33 cellular contexts compared by ENCODE assay signal in genomic region chr2:150866431-150866830, GRCh38.
DNase-seq lines count a peak whose midpoint lies in the region; ATAC-seq, FAIRE-seq and TF ChIP-seq lines count a peak whose summit lies in the region.
"Had no signal": no experiment of that assay in that cellular context is flagged by ENCODE, and none has a peak within 500 bp of the region (broad histone marks: within the 10 kb centered on the region; RNA-seq: fewer than 3 reads in every experiment).

No MANE protein-coding gene starts in this region.

- H3K9me3 ChIP-seq in astrocyte (ENCODE audit: insufficient read depth, low read depth, low read length) (no peaks in the 10 kb centered on the region), prostate gland (no peaks in the 10 kb centered on the region), BE2C (no peaks in the 10 kb centered on the region)
- H3K9me3 ChIP-seq: HAP-1, left lung had no signal

- H3K4me1 ChIP-seq in astrocyte (ENCODE audit: insufficient read depth, low read length) (no peaks in the 10 kb centered on the region), prostate gland (replicated peaks) (no peaks in the 10 kb centered on the region), BE2C (no peaks in the 10 kb centered on the region)
- H3K4me1 ChIP-seq: heart right ventricle, left lung had no signal

- no peak overlapping the region for H3K9ac ChIP-seq in astrocyte (ENCODE audit: low read length)

- no peak for FAIRE-seq in astrocyte (lab: Jason Lieb, UNC)
- FAIRE-seq: colon, GM12892 had no signal

- H4K20me1 ChIP-seq in astrocyte (ENCODE audit: insufficient read depth, low read length), result no peaks in the 10 kb centered on the region

- H3K79me2 ChIP-seq in astrocyte (ENCODE audit: insufficient read depth, low read length), result no peaks in the 10 kb centered on the region

- intact Hi-C loops in prostate gland (cut with DNase I), result no loop called here

- no peak for TF ChIP-seq POLR2A in prostate gland (IDR thresholded peaks at IDR 0.05)

- no peak for TF ChIP-seq CTCF in HFFc6 (IDR thresholded peaks at IDR 0.05)
- no peak for TF ChIP-seq CTCF in astrocyte (IDR thresholded peaks at IDR 0.05; ENCODE audit: insufficient read depth, low read depth, low read length)
- TF ChIP-seq CTCF in prostate gland (IDR thresholded peaks at IDR 0.05), result no peak
- TF ChIP-seq CTCF in BE2C (IDR thresholded peaks at IDR 0.05; ENCODE audit: low read depth, low read length), result no peak

- H3K36me3 ChIP-seq in astrocyte (ENCODE audit: insufficient read depth, low read length) (no peaks in the 10 kb centered on the region), prostate gland (no peaks in the 10 kb centered on the region), BE2C (no peaks in the 10 kb centered on the region)
- H3K36me3 ChIP-seq: HAP-1, heart right ventricle, left lung had no signal

- H3K27me3 ChIP-seq in astrocyte (ENCODE audit: insufficient read depth, low read length) (no peaks in the 10 kb centered on the region), prostate gland (replicated peaks; ENCODE audit: insufficient read depth) (no peaks in the 10 kb centered on the region), BE2C (no peaks in the 10 kb centered on the region)
- H3K27me3 ChIP-seq: heart right ventricle, left lung had no signal

- ATAC-seq in GM19397 (IDR thresholded peaks at IDR 0.05; ENCODE audit: unreplicated experiment), result no peak
- ATAC-seq: activated CD8-positive, alpha-beta T cell treated with anti-CD3 and anti-CD28 coated beads, Interleukin-2, amount 10 ng/mL, durations not matched to agents 7 days and 5 days; activated naive CD8-positive, alpha-beta T cell treated with anti-CD3 and anti-CD28 coated beads, Interleukin-2, amount 50 U/mL, for 24 hours; esophagus mucosa; heart right ventricle; left lung; natural killer cell; Panc1; stimulated activated effector memory CD8-positive, alpha-beta T cell treated with anti-CD3 and anti-CD28 coated beads, Interleukin-12 subunit alpha, Interleukin-12 subunit beta, amount 100 ng/mL, for 72 hours had no signal

- DNase-seq in AG08395 (ENCODE audit: low spot score) (peak; percentile 12), HFFc6 (peak; percentile 19), astrocyte (ENCODE audit: low read depth) (peak; percentile 51), fibroblast of the conjunctiva (ENCODE audit: low read depth) (peak; percentile 41), prostate gland (ENCODE audit: low spot score) (no peak), BE2C (no peak)
- DNase-seq in stimulated activated CD4-positive, alpha-beta T cell treated with anti-CD3 and anti-CD28 coated beads, Interleukin-4, amount 100 ng/mL, for 1 hour, result no peak
- DNase-seq: activated CD4-positive, alpha-beta T cell treated with anti-CD3 and anti-CD28 coated beads for 1 hour; activated CD8-positive, alpha-beta T cell treated with anti-CD3 and anti-CD28 coated beads, Interleukin-2, amount 10 ng/mL, durations not matched to agents 7 days and 5 days; activated effector memory CD4-positive, alpha-beta T cell treated with anti-CD3 and anti-CD28 coated beads, Interleukin-2, amount 50 U/mL, for 16 hours; activated naive CD8-positive, alpha-beta T cell treated with anti-CD3 and anti-CD28 coated beads, Interleukin-2, amount 50 U/mL, for 24 hours; activated T-cell treated with anti-CD3 and anti-CD28 coated beads for 4 hours; COR-L47; DND-41; effector memory CD4-positive, alpha-beta T cell; heart right ventricle; left lung; MM.1S; natural killer cell; NCI-H1417 treated with DMSO at 0.1 percent for 48 hours; NCI-H510A; retina; stimulated activated CD4-positive, alpha-beta T cell treated with anti-CD3 and anti-CD28 coated beads, Interleukin-2, amount 100 ng/mL, for 24 hours had no signal

- H3K4me2 ChIP-seq in astrocyte (ENCODE audit: low read length), result no peak overlapping the region
- H3K4me2 ChIP-seq: smooth muscle cell had no signal

- H3K27me3 Mint-ChIP-seq in HFFc6 (ENCODE audit: insufficient read depth) (peaks cover 2% of the 10 kb centered on the region; the same call in 1 of the 2 replicates), astrocyte (ENCODE audit: low read depth, unreplicated experiment) (no peaks in the 10 kb centered on the region)
- H3K27me3 Mint-ChIP-seq: activated naive CD8-positive, alpha-beta T cell treated with anti-CD3 and anti-CD28 coated beads, Interleukin-2, amount 50 U/mL, for 24 hours; brain had no signal

- H3K36me3 Mint-ChIP-seq in HFFc6 (ENCODE audit: low read depth) (0 out of 2 replicates have a peak, but pooled peaks cover 7% of the 10 kb centered on the region), astrocyte (ENCODE audit: low read depth, unreplicated experiment) (no peaks in the 10 kb centered on the region)
- H3K36me3 Mint-ChIP-seq: natural killer cell; stimulated activated effector memory CD8-positive, alpha-beta T cell treated with anti-CD3 and anti-CD28 coated beads, Interleukin-12 subunit alpha, Interleukin-12 subunit beta, amount 100 ng/mL, for 72 hours had no signal

- H3K9me3 Mint-ChIP-seq in HFFc6 (no peaks in the 10 kb centered on the region), astrocyte (ENCODE audit: unreplicated experiment) (peaks cover 9% of the 10 kb centered on the region)
- H3K9me3 Mint-ChIP-seq: T-helper 1 cell treated with Interleukin-12 subunit alpha and Interleukin-12 subunit beta and Interleukin-4 antibody, amounts not matched to agents 30 μg/mL and 1 μg/mL, for 36 hours had no signal

- H3K27ac Mint-ChIP-seq in HFFc6, result no peak overlapping the region
- H3K27ac Mint-ChIP-seq in astrocyte (ENCODE audit: unreplicated experiment), result no peak overlapping the region
- H3K27ac Mint-ChIP-seq: activated CD8-positive, alpha-beta T cell treated with anti-CD3 and anti-CD28 coated beads, Interleukin-2, amount 10 ng/mL, durations not matched to agents 7 days and 5 days; activated naive CD8-positive, alpha-beta T cell treated with anti-CD3 and anti-CD28 coated beads, Interleukin-2, amount 50 U/mL, for 24 hours; brain; natural killer cell; stimulated activated effector memory CD8-positive, alpha-beta T cell treated with anti-CD3 and anti-CD28 coated beads, Interleukin-12 subunit alpha, Interleukin-12 subunit beta, amount 100 ng/mL, for 72 hours; T-helper 1 cell treated with Interleukin-12 subunit alpha and Interleukin-12 subunit beta and Interleukin-4 antibody, amounts not matched to agents 30 μg/mL and 1 μg/mL, for 36 hours had no signal

- no peak overlapping the region for H3K4me3 ChIP-seq in astrocyte (ENCODE audit: insufficient read depth, low read depth, low read length)
- H3K4me3 ChIP-seq in prostate gland, result no peak overlapping the region
- no peak overlapping the region for H3K4me3 ChIP-seq in BE2C (ENCODE audit: low read depth, low read length)
- H3K4me3 ChIP-seq: HAP-1, heart right ventricle, left lung, smooth muscle cell had no signal

- peaks cover 6% of the 10 kb centered on the region; the same call in 1 of the 2 replicates for H3K4me1 Mint-ChIP-seq in HFFc6 (ENCODE audit: low read depth)
- H3K4me1 Mint-ChIP-seq in astrocyte (ENCODE audit: low read depth, unreplicated experiment), result no peaks in the 10 kb centered on the region
- H3K4me1 Mint-ChIP-seq: activated naive CD8-positive, alpha-beta T cell treated with anti-CD3 and anti-CD28 coated beads, Interleukin-2, amount 50 U/mL, for 24 hours; brain; natural killer cell; stimulated activated effector memory CD8-positive, alpha-beta T cell treated with anti-CD3 and anti-CD28 coated beads, Interleukin-12 subunit alpha, Interleukin-12 subunit beta, amount 100 ng/mL, for 72 hours had no signal

- no peak overlapping the region for H3K27ac ChIP-seq in astrocyte (ENCODE audit: low read depth, low read length)
- H3K27ac ChIP-seq in prostate gland, result no peak overlapping the region
- H3K27ac ChIP-seq: heart right ventricle, left lung had no signal

- no peak overlapping the region for H2AFZ ChIP-seq in astrocyte (ENCODE audit: low read depth, low read length)

- H3K4me3 Mint-ChIP-seq in HFFc6 (no peak overlapping the region), astrocyte (ENCODE audit: unreplicated experiment) (no peak overlapping the region)
- H3K4me3 Mint-ChIP-seq: activated CD8-positive, alpha-beta T cell treated with anti-CD3 and anti-CD28 coated beads, Interleukin-2, amount 10 ng/mL, durations not matched to agents 7 days and 5 days; activated naive CD8-positive, alpha-beta T cell treated with anti-CD3 and anti-CD28 coated beads, Interleukin-2, amount 50 U/mL, for 24 hours; brain; natural killer cell; stimulated activated effector memory CD8-positive, alpha-beta T cell treated with anti-CD3 and anti-CD28 coated beads, Interleukin-12 subunit alpha, Interleukin-12 subunit beta, amount 100 ng/mL, for 72 hours; T-helper 1 cell treated with Interleukin-12 subunit alpha and Interleukin-12 subunit beta and Interleukin-4 antibody, amounts not matched to agents 30 μg/mL and 1 μg/mL, for 36 hours had no signal

Comparison
In these comparisons a context has a peak if more than half of its experiments do, and no peak if none do; other contexts are left out.
1. DNase-seq: peak in AG08395 (single experiment), HFFc6 (single experiment), astrocyte (single experiment) and fibroblast of the conjunctiva (single experiment); none in prostate gland (single experiment), stimulated activated CD4-positive, alpha-beta T cell treated with anti-CD3 and anti-CD28 coated beads, Interleukin-4, amount 100 ng/mL, for 1 hour (single experiment) and BE2C (single experiment).